15 cellular contexts compared by ENCODE assay signal in the genomic region with DNA sequence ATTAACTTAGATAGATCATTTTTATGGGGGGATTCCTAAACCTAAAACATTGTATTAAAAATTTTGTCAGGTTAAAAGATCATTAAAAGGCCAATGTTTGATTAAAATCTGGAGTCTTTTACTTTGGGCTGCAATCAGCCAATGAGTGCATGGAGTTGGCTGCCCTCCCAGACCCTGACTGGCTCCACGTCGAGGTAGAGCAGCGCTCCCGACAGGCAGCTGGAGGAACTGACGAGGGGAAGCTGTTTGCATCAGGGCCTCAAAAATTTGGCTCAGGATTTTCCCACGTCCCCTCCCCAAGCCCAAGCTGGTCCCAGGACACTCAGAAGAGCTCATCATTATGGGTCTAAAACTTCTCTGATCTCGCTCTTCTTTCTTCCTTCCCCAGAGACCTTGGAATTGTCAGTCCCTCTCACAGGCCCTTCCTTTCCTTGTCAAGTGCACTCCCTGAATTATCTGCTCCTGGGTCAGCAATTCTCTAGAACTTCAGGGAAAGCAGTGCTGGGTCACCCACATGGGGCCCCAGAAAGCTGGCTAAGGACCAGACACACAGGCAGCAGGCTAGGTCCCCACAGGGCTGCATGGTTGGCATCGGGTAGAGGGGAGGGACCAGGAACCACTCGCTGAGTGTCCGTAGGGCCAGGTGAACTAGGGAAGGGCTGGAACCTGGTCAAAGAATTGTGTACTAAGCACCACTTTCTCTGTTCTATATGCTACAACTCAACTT.
DNase-seq lines count a peak whose midpoint lies in the region; ATAC-seq and TF ChIP-seq lines count a peak whose summit lies in the region.
"Had no signal": no experiment of that assay in that cellular context is flagged by ENCODE, and none has a peak within 500 bp of the region (broad histone marks: within the 10 kb centered on the region; RNA-seq: fewer than 3 reads in every experiment).

No MANE protein-coding gene starts in this region.

- no peaks in the 10 kb centered on the region for H3K36me3 ChIP-seq in adrenal gland (replicated peaks in 1 of 2)
- H3K36me3 ChIP-seq: neutrophil had no signal

- H3K4me3 ChIP-seq in GM12875 (ENCODE audit: low read depth, low read length) (no peak overlapping the region), adrenal gland (no peak overlapping the region)

- ATAC-seq in GM21381 (IDR thresholded peaks at IDR 0.05; ENCODE audit: unreplicated experiment) (no peak), GM18502 (IDR thresholded peaks at IDR 0.05; ENCODE audit: poor library complexity, unreplicated experiment) (no peak)
- ATAC-seq in stimulated activated naive CD8-positive, alpha-beta T cell treated with anti-CD3 and anti-CD28 coated beads, Interleukin-15, Interleukin-2, amounts not matched to agents 100 U/mL and 50 U/mL, for 24 hours, result no peak
- ATAC-seq: stimulated activated memory B cell treated with anti-CD40 and anti-IgM and Interleukin-4, amounts not matched to agents 10 μg/mL and 1 μg/mL and 100 μg/mL, for 72 hours had no signal

- no peaks in the 10 kb centered on the region for H3K9me3 ChIP-seq in adrenal gland (replicated peaks in 1 of 3)
- H3K9me3 ChIP-seq: neutrophil had no signal

- DNase-seq in adrenal gland (peak in 4 of 7 donors; percentile 8 to 62 (median 38)), islet precursor cell (peak; percentile 49), NCI-H524 treated with DMSO at 0.1 percent for 48 hours (lab: John Stamatoyannopoulos, UW) (no peak)
- no peak for DNase-seq in stimulated activated naive CD8-positive, alpha-beta T cell treated with anti-CD3 and anti-CD28 coated beads, Interleukin-15, Interleukin-2, amounts not matched to agents 100 U/mL and 50 U/mL, for 24 hours
- DNase-seq: activated effector memory CD4-positive, alpha-beta T cell treated with anti-CD3 and anti-CD28 coated beads, Interleukin-2, amount 50 U/mL, for 16 hours; effector CD4-positive, alpha-beta T cell; foreskin melanocyte; HFFc6; mesenchymal stem cell had no signal

- peak; percentile 18 for TF ChIP-seq CTCF in C4-2B (conservative IDR thresholded peaks at IDR 0.05)
- TF ChIP-seq CTCF in GM12875 (IDR thresholded peaks at IDR 0.05; ENCODE audit: borderline replicate concordance, insufficient read depth, low read depth, low read length), result peak; percentile 25; the same call in 1 of the 2 replicates
- no peak for TF ChIP-seq CTCF in adrenal gland (IDR thresholded peaks at IDR 0.05)

- intact Hi-C loops in adrenal gland (cut with DNase I), result no loop called here

- no peak overlapping the region for H3K27ac ChIP-seq in C4-2B
- H3K27ac ChIP-seq in adrenal gland, result no peak overlapping the region
- H3K27ac ChIP-seq: neutrophil had no signal

- H3K4me1 ChIP-seq in adrenal gland (replicated peaks in 1 of 2), result no peaks in the 10 kb centered on the region

- TF ChIP-seq POLR2A in adrenal gland (IDR thresholded peaks at IDR 0.05), result no peak

- H3K27me3 ChIP-seq in adrenal gland, result no peaks in the 10 kb centered on the region
- H3K27me3 ChIP-seq: neutrophil had no signal

- 50 to 63% (median 60%) methylated on average over 9 to 10 of the region's 10 CpGs for WGBS in adrenal gland, 4 donors

Comparison
In these comparisons a context has a peak if more than half of its experiments do, and no peak if none do; other contexts are left out.
1. CTCF ChIP-seq: peak in C4-2B (single experiment) and GM12875 (single experiment); none in adrenal gland (0 of 6).
2. DNase-seq: peak in adrenal gland (4 of 7) and islet precursor cell (single experiment); none in stimulated activated naive CD8-positive, alpha-beta T cell treated with anti-CD3 and anti-CD28 coated beads, Interleukin-15, Interleukin-2, amounts not matched to agents 100 U/mL and 50 U/mL, for 24 hours (single experiment) and NCI-H524 treated with DMSO at 0.1 percent for 48 hours (single experiment).